In the genomic region with DNA sequence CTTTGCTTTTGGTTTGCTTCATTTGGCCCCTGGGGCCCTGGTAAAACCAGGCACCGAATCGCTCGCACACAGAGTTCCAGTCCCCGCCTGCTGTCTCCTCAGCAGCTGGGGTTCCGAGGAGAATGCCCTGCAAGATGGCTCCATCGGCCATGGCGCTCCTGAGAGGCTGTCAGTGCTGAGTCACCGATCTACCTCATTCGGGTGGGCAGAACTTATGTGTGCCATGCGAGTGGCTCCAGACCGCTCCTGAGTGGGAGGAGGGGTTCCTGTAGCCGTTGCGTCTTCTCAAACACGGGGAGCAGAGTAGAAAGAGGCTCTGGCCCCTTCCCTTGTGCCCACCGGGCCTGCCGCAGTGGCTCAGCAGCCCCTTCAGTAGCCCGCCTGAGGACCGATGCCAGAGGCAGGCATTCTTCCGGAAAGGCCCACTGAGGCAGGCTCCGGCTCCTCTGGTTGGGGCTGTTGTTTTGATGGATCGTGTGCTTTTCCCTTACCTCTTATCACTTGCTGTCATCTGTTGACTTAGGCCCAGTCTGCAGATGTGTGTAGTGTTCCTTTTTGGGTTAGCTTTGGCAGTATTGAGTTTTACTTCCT, we compare ENCODE assay signal across 8 cellular contexts. TPM values are rescaled to one million over a fixed set of nuclear protein-coding genes. Genes with fewer than 3 reads are reported as not detected.
DNase-seq lines count a peak whose midpoint lies in the region; ATAC-seq and TF ChIP-seq lines count a peak whose summit lies in the region.

No MANE protein-coding gene starts in this region.

- no peak for ATAC-seq in HG02870 (IDR thresholded peaks at IDR 0.05; ENCODE audit: unreplicated experiment)

- H3K4me3 ChIP-seq in HEK293 (ENCODE audit: low read depth, low read length): peak overlapping the region; percentile 93
- peak overlapping the region; percentile 98 for H3K4me3 ChIP-seq in neural cell (ENCODE audit: low read length)

- no peak for TF ChIP-seq EP300 in neural cell (conservative IDR thresholded peaks at IDR 0.05; ENCODE audit: poor library complexity, severe bottlenecking)

- H3K27ac ChIP-seq in HEK293 (ENCODE audit: extremely low read depth, low read depth, low read length) (peak overlapping the region; percentile 59), neural cell (ENCODE audit: low read length) (peak overlapping the region; percentile 63)

- peak overlapping the region; percentile 95 for H3K4me2 ChIP-seq in neural cell (ENCODE audit: low read length)

- TF ChIP-seq CTCF in HEK293 (tag by site-specific recombination; IDR thresholded peaks at IDR 0.05) (no peak), neural cell (IDR thresholded peaks at IDR 0.05; ENCODE audit: poor library complexity, severe bottlenecking) (no peak)

- H3K36me3 ChIP-seq in HEK293 (ENCODE audit: control insufficient read depth in 2 of 2, insufficient read depth in 1 of 2, low read length in 2 of 2) (peaks cover 3 to 44% of the 10 kb centered on the region in 2 experiments; a peak in 2 of 3 replicates), neural cell (ENCODE audit: insufficient read depth, low read length) (no peaks in the 10 kb centered on the region)

- DNase-seq in GF-D8 (lab: John Stamatoyannopoulos, UW) (peak; percentile 48), NOMO-1 (lab: John Stamatoyannopoulos, UW; ENCODE audit: unreplicated experiment in 2 of 2) (peak; percentile 18 to 22), erythroblast (lab: John Stamatoyannopoulos, UW) (peak; percentile 89 to 91), stromal cell of bone marrow (ENCODE audit: low read depth) (peak; percentile 65)
- peak; percentile 87 for DNase-seq in activated CD8-positive, alpha-beta memory T cell treated with anti-CD3 and anti-CD28 coated beads, Interleukin-2, amount 50 U/mL, for 48 hours

- H3K9ac ChIP-seq in neural cell (ENCODE audit: low read length): peak overlapping the region; percentile 89

- H4K20me1 ChIP-seq in neural cell (ENCODE audit: insufficient read depth): no peaks in the 10 kb centered on the region

- TF ChIP-seq RAD21 in neural cell (conservative IDR thresholded peaks at IDR 0.05): no peak

- peak; percentile 65 for TF ChIP-seq POLR2A in erythroblast (IDR thresholded peaks at IDR 0.05; ENCODE audit: low read length)

- POLR2A ChIA-PET in HEK293 (lab: Yijun Ruan, JAX): interaction anchor here (1.3 to 3.2 kb wide), 3 partner anchors 10 to 19 kb away, joined by 4 to 23 read pairs (median 6); no protein-coding TSS in a partner anchor

- no peaks in the 10 kb centered on the region for H3F3A ChIP-seq in neural cell (ENCODE audit: insufficient read depth, low read length, poor library complexity, severe bottlenecking)

- no peak overlapping the region for H2AFZ ChIP-seq in neural cell (ENCODE audit: low read depth, low read length)

- H3K79me2 ChIP-seq in neural cell (replicated peaks; ENCODE audit: insufficient read depth, low read length): peaks cover 25% of the 10 kb centered on the region

- H3K27me3 ChIP-seq in neural cell (ENCODE audit: insufficient read depth, low read depth, low read length): no peaks in the 10 kb centered on the region

- CTCF ChIA-PET in HEK293 (lab: Yijun Ruan, JAX): interaction anchor here (1.0 to 2.5 kb wide), 4 partner anchors 11 to 110 kb away, joined by 3 to 13 read pairs (median 9); no protein-coding TSS in a partner anchor

- H3K4me1 ChIP-seq in HEK293 (ENCODE audit: control insufficient read depth, insufficient read depth, low read length): no peaks in the 10 kb centered on the region

- H3K9me3 ChIP-seq in HEK293 (ENCODE audit: control insufficient read depth, insufficient read depth, low read depth, low read length) (no peaks in the 10 kb centered on the region), neural cell (ENCODE audit: low read length) (no peaks in the 10 kb centered on the region)

- H3K9me2 ChIP-seq in neural cell (ENCODE audit: insufficient read depth, low read length): no peaks in the 10 kb centered on the region

TF ChIP-seq in HEK293, 187 proteins besides CTCF, POLR2A, EP300 and RAD21 (continues in another document):
- 0 out of 2 replicates have a peak, but pooled peaks have one; percentile 17 for TF ChIP-seq ZNF558 (tag by site-specific recombination; IDR thresholded peaks at IDR 0.05)
- TF ChIP-seq ZNF639 (tag by site-specific recombination; IDR thresholded peaks at IDR 0.05): no peak
- TF ChIP-seq KLF7 (tag by site-specific recombination; IDR thresholded peaks at IDR 0.05; ENCODE audit: borderline replicate concordance): no peak
- no peak for TF ChIP-seq ZNF747 (tag by site-specific recombination; IDR thresholded peaks at IDR 0.05)
- TF ChIP-seq, protein P1, sequence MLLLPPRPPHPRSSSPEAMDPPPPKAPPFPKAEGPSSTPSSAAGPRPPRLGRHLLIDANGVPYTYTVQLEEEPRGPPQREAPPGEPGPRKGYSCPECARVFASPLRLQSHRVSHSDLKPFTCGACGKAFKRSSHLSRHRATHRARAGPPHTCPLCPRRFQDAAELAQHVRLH (tag by site-specific recombination; IDR thresholded peaks at IDR 0.05): no peak
- no peak for TF ChIP-seq ZNF701 (tag by site-specific recombination; IDR thresholded peaks at IDR 0.05)
- TF ChIP-seq ZNF677 (tag by site-specific recombination; IDR thresholded peaks at IDR 0.05): no peak
- no peak for TF ChIP-seq SP2 (tag by site-specific recombination; IDR thresholded peaks at IDR 0.05)
- no peak for TF ChIP-seq ZNF610 (tag by site-specific recombination; IDR thresholded peaks at IDR 0.05; ENCODE audit: borderline replicate concordance)

TF ChIP-seq in neural cell, 6 proteins besides CTCF, POLR2A, EP300 and RAD21:
- no peak for TF ChIP-seq MXI1 (conservative IDR thresholded peaks at IDR 0.05; ENCODE audit: poor library complexity, severe bottlenecking)
- no peak for TF ChIP-seq SMC3 (conservative IDR thresholded peaks at IDR 0.05; ENCODE audit: poor library complexity)
- no peak for TF ChIP-seq EZH2 (IDR thresholded peaks at IDR 0.05; ENCODE audit: borderline replicate concordance, insufficient read depth, low read length, poor library complexity, severe bottlenecking)
- no peak for TF ChIP-seq REST (IDR thresholded peaks at IDR 0.05; ENCODE audit: borderline replicate concordance)
- TF ChIP-seq TAF1 (IDR thresholded peaks at IDR 0.05; ENCODE audit: low read depth): no peak
- TF ChIP-seq POLR2AphosphoS5 (IDR thresholded peaks at IDR 0.05): no peak
TF ChIP-seq in neural cell: peak in this region for 0.

RNA-seq across cellular contexts. Expression of gene CHPF2, which starts 0.9 kb away (rescaled TPM):
- 22.1 and 22.5 TPM in 2 replicates for polyA plus RNA-seq in neural cell
- polyA minus RNA-seq in neural cell: 25.9 and 33.6 TPM in 2 replicates

RNA-seq across cellular contexts. Expression of gene ABCF2, which starts 6.2 kb away (rescaled TPM):
- polyA plus RNA-seq in neural cell: 32.7 and 45.8 TPM in 2 replicates
- 37.7 and 39.2 TPM in 2 replicates for polyA minus RNA-seq in neural cell

RNA-seq across cellular contexts. Expression of gene SMARCD3, which starts 15.3 kb away (rescaled TPM):
- polyA plus RNA-seq in neural cell: 199 and 216 TPM in 2 replicates
- polyA minus RNA-seq in neural cell: 131 and 132 TPM in 2 replicates

RNA-seq across cellular contexts. Expression of gene H2BK1, which starts 22.9 kb away (rescaled TPM):
- polyA plus RNA-seq in neural cell: not detected in 2 replicates
- polyA minus RNA-seq in neural cell: not detected in 2 replicates

RNA-seq across cellular contexts. Expression of gene ASB10, which starts 46.2 kb away (rescaled TPM):
- not detected in 2 replicates for polyA plus RNA-seq in neural cell
- not detected in 2 replicates for polyA minus RNA-seq in neural cell

Comparison
In these comparisons a context has a peak if more than half of its experiments do, and no peak if none do; other contexts are left out.
1. DNase-seq: peak in every context shown above with its lines; median percentile 90 in erythroblast; 87 in activated CD8-positive, alpha-beta memory T cell treated with anti-CD3 and anti-CD28 coated beads, Interleukin-2, amount 50 U/mL, for 48 hours; 65 in stromal cell of bone marrow; 48 in GF-D8; 20 in NOMO-1.